8 cellular contexts compared by ENCODE assay signal in genomic region chr1:61077676-61078521, GRCh38. TPM values are rescaled to one million over a fixed set of nuclear protein-coding genes. Genes with fewer than 3 reads are reported as not detected.
DNase-seq lines count a peak whose midpoint lies in the region; FAIRE-seq and TF ChIP-seq lines count a peak whose summit lies in the region.

No MANE protein-coding gene starts in this region.

- H3F3A ChIP-seq in MM.1S (ENCODE audit: insufficient read depth, low read length) (peaks cover 38% of the 10 kb centered on the region), neural progenitor cell (ENCODE audit: low read depth) (peaks cover 56% of the 10 kb centered on the region)

- H3K4me1 Mint-ChIP-seq in activated naive CD4-positive, alpha-beta T cell treated with anti-CD3 and anti-CD28 coated beads for 36 hours (ENCODE audit: low read depth), result peaks cover 43% of the 10 kb centered on the region
- peaks cover 45% of the 10 kb centered on the region for H3K4me1 Mint-ChIP-seq in neural progenitor cell

- no peaks in the 10 kb centered on the region for H3K9me2 ChIP-seq in MM.1S (replicated peaks; ENCODE audit: insufficient read depth, low read length)

- H3K27ac Mint-ChIP-seq in activated naive CD4-positive, alpha-beta T cell treated with anti-CD3 and anti-CD28 coated beads for 36 hours, result peak overlapping the region; percentile 75
- H3K27ac Mint-ChIP-seq in neural progenitor cell, result no peak overlapping the region

- H4K20me1 ChIP-seq in MM.1S (ENCODE audit: insufficient read depth, low read length) (no peaks in the 10 kb centered on the region), neural progenitor cell (ENCODE audit: low read depth) (peaks cover 37% of the 10 kb centered on the region)

- H3K9ac ChIP-seq in MM.1S (ENCODE audit: low read length), result peak overlapping the region; percentile 82
- no peak overlapping the region for H3K9ac ChIP-seq in neural progenitor cell
- peak overlapping the region in 1 of 2 donors; percentile 65 for H3K9ac ChIP-seq in stomach smooth muscle (ENCODE audit: low read length in 2 of 2)

- TF ChIP-seq CTCF in MM.1S (IDR thresholded peaks at IDR 0.05; ENCODE audit: low read length), result no peak
- TF ChIP-seq CTCF in neural progenitor cell (IDR thresholded peaks at IDR 0.05), result no peak

- FAIRE-seq in frontal cortex (lab: Jason Lieb, UNC), result peak; percentile 95

- DNase-seq in DMS114 treated with DMSO at 0.1 percent for 48 hours (lab: John Stamatoyannopoulos, UW; ENCODE audit: unreplicated experiment), result peak; percentile 99
- peak; percentile 89 for DNase-seq in H7
- peak; percentile 100 for DNase-seq in MM.1S
- peak; percentile 95 for DNase-seq in SIG-M5 (lab: John Stamatoyannopoulos, UW)
- DNase-seq in activated naive CD4-positive, alpha-beta T cell treated with anti-CD3 and anti-CD28 coated beads for 36 hours, result peak; percentile 96
- peak; percentile 82 to 83 for DNase-seq in frontal cortex (ENCODE audit: low spot score in 2 of 2)
- DNase-seq in neural progenitor cell (ENCODE audit: low spot score), result peak; percentile 98

- H3K36me3 ChIP-seq in H7 (replicated peaks; ENCODE audit: control insufficient read depth, insufficient read depth, low read length), result no peaks in the 10 kb centered on the region
- H3K36me3 ChIP-seq in MM.1S (replicated peaks; ENCODE audit: insufficient read depth, low read length), result no peaks in the 10 kb centered on the region
- H3K36me3 ChIP-seq in neural progenitor cell, result no peaks in the 10 kb centered on the region
- no peaks in the 10 kb centered on the region for H3K36me3 ChIP-seq in stomach smooth muscle (ENCODE audit: control insufficient read depth in 2 of 2, insufficient read depth in 2 of 2, low read length in 2 of 2)

- intact Hi-C loops in activated naive CD4-positive, alpha-beta T cell treated with anti-CD3 and anti-CD28 coated beads for 36 hours (cut with micrococcal nuclease), result loop anchor here (1.0 to 10.0 kb wide), 12 partner anchors 21 to 1707 kb away; partner anchors contain the start of genes ATG4C, DOCK7, HOOK1 and PATJ

- H3K27me3 ChIP-seq in H7 (ENCODE audit: control insufficient read depth, insufficient read depth, low read length) (peaks cover 35% of the 10 kb centered on the region), MM.1S (replicated peaks; ENCODE audit: insufficient read depth, low read length) (peaks cover 13% of the 10 kb centered on the region; the same call in 1 of the 2 replicates), neural progenitor cell (peaks cover 87% of the 10 kb centered on the region), stomach smooth muscle (ENCODE audit: control insufficient read depth in 1 of 2, insufficient read depth in 2 of 2, low read length in 2 of 2) (no peaks in the 10 kb centered on the region)

- no peaks in the 10 kb centered on the region for H3K36me3 Mint-ChIP-seq in activated naive CD4-positive, alpha-beta T cell treated with anti-CD3 and anti-CD28 coated beads for 36 hours (ENCODE audit: low read depth)
- no peaks in the 10 kb centered on the region for H3K36me3 Mint-ChIP-seq in neural progenitor cell

- H3K27me3 Mint-ChIP-seq in activated naive CD4-positive, alpha-beta T cell treated with anti-CD3 and anti-CD28 coated beads for 36 hours (ENCODE audit: low read depth), result peaks cover 9% of the 10 kb centered on the region
- peaks cover 22% of the 10 kb centered on the region for H3K27me3 Mint-ChIP-seq in neural progenitor cell (ENCODE audit: insufficient read depth, low read depth)

- H3K9me3 ChIP-seq in MM.1S (replicated peaks; ENCODE audit: insufficient read depth, low read length), result no peaks in the 10 kb centered on the region
- H3K9me3 ChIP-seq in neural progenitor cell (ENCODE audit: low read depth), result no peaks in the 10 kb centered on the region
- H3K9me3 ChIP-seq in stomach smooth muscle (ENCODE audit: control insufficient read depth in 2 of 2, low read length in 2 of 2), result no peaks in the 10 kb centered on the region

- peaks cover 11% of the 10 kb centered on the region for H3K4me1 ChIP-seq in MM.1S (ENCODE audit: low read length)
- peaks cover 18% of the 10 kb centered on the region for H3K4me1 ChIP-seq in neural progenitor cell
- H3K4me1 ChIP-seq in stomach smooth muscle (ENCODE audit: control insufficient read depth, insufficient read depth, low read length), result peaks cover 38% of the 10 kb centered on the region

- no peaks in the 10 kb centered on the region for H3K79me2 ChIP-seq in MM.1S (ENCODE audit: low read length)
- no peaks in the 10 kb centered on the region for H3K79me2 ChIP-seq in neural progenitor cell (ENCODE audit: low read depth)

- H3K27ac ChIP-seq in MM.1S (ENCODE audit: low read length), result peak overlapping the region; percentile 96
- no peak overlapping the region for H3K27ac ChIP-seq in neural progenitor cell
- H3K27ac ChIP-seq in stomach smooth muscle (ENCODE audit: low read length), result peak overlapping the region; percentile 66

- peak overlapping the region; percentile 92 for H3K4me3 Mint-ChIP-seq in activated naive CD4-positive, alpha-beta T cell treated with anti-CD3 and anti-CD28 coated beads for 36 hours
- H3K4me3 Mint-ChIP-seq in neural progenitor cell, result peak overlapping the region; percentile 94

- H3K4me2 ChIP-seq in MM.1S (ENCODE audit: low read depth, low read length) (peak overlapping the region; percentile 67), neural progenitor cell (peak overlapping the region; percentile 85)

- CTCF ChIA-PET in activated naive CD4-positive, alpha-beta T cell treated with anti-CD3 and anti-CD28 coated beads for 36 hours (lab: Charles Lee), result interaction anchor here (0.6 to 2.9 kb wide), 9 partner anchors 18 to 546 kb away, joined by 3 to 15 read pairs (median 4); no protein-coding TSS in a partner anchor

- H3K4me3 ChIP-seq in H7 (ENCODE audit: insufficient read depth, low read depth, low read length) (peak overlapping the region; percentile 58), MM.1S (ENCODE audit: low read length) (peak overlapping the region; percentile 75), neural progenitor cell (peak overlapping the region; percentile 67), stomach smooth muscle (ENCODE audit: low read length in 2 of 2) (peak overlapping the region; percentile 69 to 86)

- H3K9me3 Mint-ChIP-seq in activated naive CD4-positive, alpha-beta T cell treated with anti-CD3 and anti-CD28 coated beads for 36 hours, result no peaks in the 10 kb centered on the region
- no peaks in the 10 kb centered on the region for H3K9me3 Mint-ChIP-seq in neural progenitor cell

- H2AFZ ChIP-seq in MM.1S (ENCODE audit: low read length) (peak overlapping the region; percentile 58), neural progenitor cell (replicated peaks) (peak overlapping the region; percentile 26)

RNA-seq across cellular contexts. Expression of gene NFIA, which starts 4.5 kb away (rescaled TPM):
- 8.4 and 11.3 TPM in 2 replicates for total RNA-seq in H7 (2014; rRNA removed; shearing (Covaris generic))
- 1 to 10 TPM in 1 of 2 experiments, under 1 TPM in 1; 0.98 to 1.1 TPM for total RNA-seq in activated naive CD4-positive, alpha-beta T cell treated with anti-CD3 and anti-CD28 coated beads for 36 hours
- total RNA-seq in frontal cortex, result 35.5 TPM
- total RNA-seq in neural progenitor cell (ENCODE audit: low replicate concordance), result 1.7 and 5.3 TPM in 2 replicates
